In genomic region chr9:2260401-2261306, GRCh38 we compare ENCODE assay signal across 10 cellular contexts.
A peak's percentile ranks its signal among the peaks of the same experiment; 100 is the strongest.
DNase-seq lines count a peak whose midpoint lies in the region; ATAC-seq lines count a peak whose summit lies in the region.
"Had no signal": no experiment of that assay in that cellular context is flagged by ENCODE, and none has a peak within 500 bp of the region (broad histone marks: within the 10 kb centered on the region; RNA-seq: fewer than 3 reads in every experiment).

No MANE protein-coding gene starts in this region.

- H3K36me3 Mint-ChIP-seq in activated naive CD4-positive, alpha-beta T cell treated with anti-CD3 and anti-CD28 coated beads for 36 hours (ENCODE audit: low read depth), result no peaks in the 10 kb centered on the region
- H3K36me3 Mint-ChIP-seq: CD14-positive monocyte had no signal

- peaks cover 4% of the 10 kb centered on the region for H3K4me1 Mint-ChIP-seq in activated naive CD4-positive, alpha-beta T cell treated with anti-CD3 and anti-CD28 coated beads for 36 hours (ENCODE audit: low read depth)

- peaks cover 6% of the 10 kb centered on the region for H3K27me3 Mint-ChIP-seq in activated naive CD4-positive, alpha-beta T cell treated with anti-CD3 and anti-CD28 coated beads for 36 hours (ENCODE audit: low read depth)

- CTCF ChIA-PET in activated naive CD4-positive, alpha-beta T cell treated with anti-CD3 and anti-CD28 coated beads for 36 hours (lab: Charles Lee), result interaction anchor here (0.6 kb wide), 1 partner anchor 11 kb away, joined by 5 read pairs; no protein-coding TSS in a partner anchor

- H3K4me3 Mint-ChIP-seq in activated naive CD4-positive, alpha-beta T cell treated with anti-CD3 and anti-CD28 coated beads for 36 hours, result no peak overlapping the region
- H3K4me3 Mint-ChIP-seq: CD14-positive monocyte had no signal

- no peak overlapping the region for H3K27ac Mint-ChIP-seq in activated naive CD4-positive, alpha-beta T cell treated with anti-CD3 and anti-CD28 coated beads for 36 hours
- H3K27ac Mint-ChIP-seq: CD14-positive monocyte had no signal

- peak; percentile 6 for DNase-seq in activated naive CD4-positive, alpha-beta T cell treated with anti-CD3 and anti-CD28 coated beads for 36 hours
- no peak for DNase-seq in activated naive CD4-positive, alpha-beta T cell (lab: John Stamatoyannopoulos, UW)
- DNase-seq in NCI-H345 treated with DMSO at 0.1 percent for 48 hours (lab: John Stamatoyannopoulos, UW; ENCODE audit: unreplicated experiment) (peak; percentile 46), fibroblast of peridontal ligament (ENCODE audit: extremely low read depth) (peak; percentile 49), stromal cell of bone marrow (ENCODE audit: low read depth) (peak; percentile 61), islet precursor cell (no peak), NCI-H2227 treated with DMSO at 0.1 percent for 48 hours (lab: John Stamatoyannopoulos, UW) (no peak)
- DNase-seq: activated gamma-delta T cell treated with Interleukin-2 at 50 U/mL for 16 hours had no signal

- ATAC-seq in HG03159 (IDR thresholded peaks at IDR 0.05; ENCODE audit: unreplicated experiment), result no peak

- no peaks in the 10 kb centered on the region for H3K9me3 Mint-ChIP-seq in activated naive CD4-positive, alpha-beta T cell treated with anti-CD3 and anti-CD28 coated beads for 36 hours

- intact Hi-C loops in activated naive CD4-positive, alpha-beta T cell treated with anti-CD3 and anti-CD28 coated beads for 36 hours (cut with micrococcal nuclease), result no loop called here

Comparison
In these comparisons a context has a peak if more than half of its experiments do, and no peak if none do; other contexts are left out.
1. DNase-seq: peak in activated naive CD4-positive, alpha-beta T cell treated with anti-CD3 and anti-CD28 coated beads for 36 hours (single experiment), NCI-H345 treated with DMSO at 0.1 percent for 48 hours (single experiment), fibroblast of peridontal ligament (single experiment) and stromal cell of bone marrow (single experiment); none in activated naive CD4-positive, alpha-beta T cell (0 of 4), islet precursor cell (single experiment) and NCI-H2227 treated with DMSO at 0.1 percent for 48 hours (single experiment).